In the genomic region with DNA sequence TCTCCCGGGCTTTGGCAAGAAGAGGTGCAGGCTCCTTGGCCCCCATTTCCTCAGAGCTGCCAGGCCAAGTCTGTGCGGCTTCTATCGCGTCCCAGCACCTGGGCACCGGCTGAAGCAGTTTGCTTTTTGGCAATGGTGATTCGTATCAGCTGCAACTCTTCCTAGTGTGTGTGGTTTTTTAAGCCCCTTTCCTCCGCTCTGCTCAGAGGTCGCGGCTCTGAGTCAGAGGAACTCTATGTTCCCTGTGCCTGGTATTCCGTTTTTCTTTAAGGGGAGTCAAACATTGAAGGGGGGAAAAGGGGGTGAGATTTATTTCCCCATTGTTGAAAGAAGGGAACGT, we compare ENCODE assay signal across 8 cellular contexts. TPM values are rescaled to one million over a fixed set of nuclear protein-coding genes. Genes with fewer than 3 reads are reported as not detected.
DNase-seq lines count a peak whose midpoint lies in the region; ATAC-seq and TF ChIP-seq lines count a peak whose summit lies in the region.

No MANE protein-coding gene starts in this region.

- H3K36me3 ChIP-seq in OCI-LY7 (ENCODE audit: insufficient read depth, low read length), result peaks cover 34% of the 10 kb centered on the region
- no peaks in the 10 kb centered on the region for H3K36me3 ChIP-seq in mesendoderm (ENCODE audit: control insufficient read depth, insufficient read depth, low read length)
- H3K36me3 ChIP-seq in vagina, result no peaks in the 10 kb centered on the region

- H3K27me3 ChIP-seq in mesendoderm (ENCODE audit: insufficient read depth, low read length, poor library complexity), result no peaks in the 10 kb centered on the region
- no peaks in the 10 kb centered on the region for H3K27me3 ChIP-seq in vagina

- peaks cover 8% of the 10 kb centered on the region for H3K27me3 Mint-ChIP-seq in activated T-cell treated with anti-CD3 and anti-CD28 coated beads, Interleukin-2, amount 50 U/mL, for 24 hours

- H3K4me1 ChIP-seq in OCI-LY7 (ENCODE audit: insufficient read depth, low read length, poor library complexity, severe bottlenecking), result peaks cover 23% of the 10 kb centered on the region
- H3K4me1 ChIP-seq in mesendoderm (ENCODE audit: control insufficient read depth, low read depth, low read length), result peaks cover 7% of the 10 kb centered on the region
- H3K4me1 ChIP-seq in vagina, result peaks cover 27% of the 10 kb centered on the region

- no peaks in the 10 kb centered on the region for H3K9me3 Mint-ChIP-seq in activated T-cell treated with anti-CD3 and anti-CD28 coated beads, Interleukin-2, amount 50 U/mL, for 24 hours

- H3K36me3 Mint-ChIP-seq in activated T-cell treated with anti-CD3 and anti-CD28 coated beads, Interleukin-2, amount 50 U/mL, for 24 hours (ENCODE audit: low read depth), result peaks cover 43% of the 10 kb centered on the region

- CTCF ChIA-PET in OCI-LY7 (lab: Charles Lee; ENCODE audit: unreplicated experiment), result no interaction called here

- no peak overlapping the region for H4K5ac ChIP-seq in mesendoderm (ENCODE audit: low read length)

- H3K23ac ChIP-seq in mesendoderm (ENCODE audit: low read length), result peak overlapping the region; percentile 95

- no peak for TF ChIP-seq CTCF in OCI-LY7 (conservative IDR thresholded peaks at IDR 0.05; ENCODE audit: low read length)
- no peak for TF ChIP-seq CTCF in vagina (IDR thresholded peaks at IDR 0.05)

- no peak for TF ChIP-seq POLR2A in vagina (IDR thresholded peaks at IDR 0.05)

- H3K18ac ChIP-seq in mesendoderm (ENCODE audit: low read length), result no peak overlapping the region

- no peaks in the 10 kb centered on the region for H3K9me2 ChIP-seq in OCI-LY7 (ENCODE audit: insufficient read depth, low read length)

- H3K4me3 ChIP-seq in OCI-LY7 (ENCODE audit: low read depth, low read length, poor library complexity, severe bottlenecking), result peak overlapping the region; percentile 96
- peak overlapping the region; percentile 95 for H3K4me3 ChIP-seq in mesendoderm (ENCODE audit: low read length)
- peak overlapping the region; percentile 77 to 93 for H3K4me3 ChIP-seq in vagina

- no peak overlapping the region for H2BK15ac ChIP-seq in mesendoderm (replicated peaks; ENCODE audit: low read depth)

- peak overlapping the region; percentile 99 for H3K27ac Mint-ChIP-seq in activated T-cell treated with anti-CD3 and anti-CD28 coated beads, Interleukin-2, amount 50 U/mL, for 24 hours

- H2AFZ ChIP-seq in OCI-LY7 (ENCODE audit: low read length), result peak overlapping the region; percentile 96; the same call in 1 of the 2 replicates

- no TSS peak for BruUV-seq in OCI-LY7 (replicated peaks; lab: Mats Ljungman, UMichigan)

- no peak overlapping the region for H2BK120ac ChIP-seq in mesendoderm (ENCODE audit: low read depth, low read length)

- peak overlapping the region; percentile 75 for H3K9ac ChIP-seq in mesendoderm (ENCODE audit: low read length)

- ATAC-seq in HG03108 (IDR thresholded peaks at IDR 0.05; ENCODE audit: unreplicated experiment), result no peak

- POLR2A ChIA-PET in OCI-LY7 (lab: Charles Lee), result interaction anchor here (0.9 kb wide), 1 partner anchor 14 kb away, joined by 5 read pairs; no protein-coding TSS in a partner anchor

- no CpG with 5 or more reads among the region's 11 CpGs for WGBS in mesendoderm (ENCODE audit: extremely low coverage, insufficient coverage, low lambda C conversion rate)

- H3K4me1 Mint-ChIP-seq in activated T-cell treated with anti-CD3 and anti-CD28 coated beads, Interleukin-2, amount 50 U/mL, for 24 hours (ENCODE audit: low read depth), result peaks cover 38% of the 10 kb centered on the region

- H3K79me1 ChIP-seq in mesendoderm (ENCODE audit: low read length), result peaks cover 5% of the 10 kb centered on the region

- H2AK5ac ChIP-seq in mesendoderm (ENCODE audit: low read length), result no peak overlapping the region

- H3K4me3 Mint-ChIP-seq in activated T-cell treated with anti-CD3 and anti-CD28 coated beads, Interleukin-2, amount 50 U/mL, for 24 hours, result peak overlapping the region; percentile 95

- H4K8ac ChIP-seq in mesendoderm (ENCODE audit: low read depth, low read length), result no peak overlapping the region

- H4K20me1 ChIP-seq in OCI-LY7 (ENCODE audit: insufficient read depth, low read length), result peaks cover 20% of the 10 kb centered on the region

- H3K56ac ChIP-seq in mesendoderm (ENCODE audit: low read length), result peak overlapping the region; percentile 88

- H3K4me2 ChIP-seq in OCI-LY7 (ENCODE audit: low read length) (peak overlapping the region; percentile 99), mesendoderm (ENCODE audit: low read length) (peak overlapping the region; percentile 96)

- no peak for DNase-seq in activated T-cell treated with anti-CD3 and anti-CD28 coated beads, Interleukin-2, amount 50 U/mL, for 24 hours
- DNase-seq in activated T-cell treated with anti-CD3 and anti-CD28 coated beads for 4 hours (no peak), OCI-LY7 (ENCODE audit: low spot score) (peak; percentile 57), mesendoderm (no peak), vagina (ENCODE audit: extremely low spot score in 2 of 2) (no peak), AG20443 (ENCODE audit: low spot score) (no peak)

- H2BK5ac ChIP-seq in mesendoderm (ENCODE audit: low read length), result no peak overlapping the region

- intact Hi-C loops in OCI-LY7 (cut with micrococcal nuclease; ENCODE audit: unreplicated experiment) (loop anchor here (5.0 to 10.0 kb wide), 3 partner anchors 227 to 729 kb away; no protein-coding TSS in a partner anchor), vagina (cut with DNase I) (no loop called here)

- H3K9me3 ChIP-seq in OCI-LY7 (ENCODE audit: low read length), result no peaks in the 10 kb centered on the region
- no peaks in the 10 kb centered on the region for H3K9me3 ChIP-seq in vagina

- H3K79me2 ChIP-seq in OCI-LY7 (ENCODE audit: insufficient read depth, low read depth, low read length) (peaks cover 53% of the 10 kb centered on the region), mesendoderm (ENCODE audit: control insufficient read depth, insufficient read depth, low read length) (peaks cover 40% of the 10 kb centered on the region)

- H3K4ac ChIP-seq in mesendoderm (ENCODE audit: low read depth, low read length), result no peak overlapping the region

- H3K27ac ChIP-seq in OCI-LY7 (ENCODE audit: low read depth, low read length, poor library complexity, severe bottlenecking) (peak overlapping the region; percentile 52), cingulate gyrus (ENCODE audit: low read depth, low read length) (peak overlapping the region; percentile 94), mesendoderm (ENCODE audit: low read depth, low read length) (no peak overlapping the region), vagina (peak overlapping the region; percentile 93)

RNA-seq across cellular contexts. Expression of a gene that starts 0.9 kb away (rescaled TPM):
- total RNA-seq in OCI-LY7 (2014; rRNA removed; shearing (Covaris generic)), result 34.1 and 48.8 TPM in 2 replicates
- total RNA-seq in OCI-LY7 (2022) (57.1 and 61.8 TPM in 2 replicates), vagina (55.0 TPM)
- polyA plus RNA-seq in mesendoderm (2013, experiment 1 of 2), result 43.7 TPM
- 40.9 TPM for polyA plus RNA-seq in mesendoderm (2013, experiment 2 of 2)

RNA-seq across cellular contexts. Expression of a gene that starts 13.3 kb away (rescaled TPM):
- 13.6 and 21.4 TPM in 2 replicates for total RNA-seq in OCI-LY7 (2014; rRNA removed; shearing (Covaris generic))
- total RNA-seq in OCI-LY7 (2022), result 16.4 and 22.7 TPM in 2 replicates
- polyA plus RNA-seq in mesendoderm (2013, experiment 1 of 2), result 13.1 TPM
- 13.4 TPM for polyA plus RNA-seq in mesendoderm (2013, experiment 2 of 2)
- 8.6 TPM for total RNA-seq in vagina

RNA-seq across cellular contexts. Expression of a gene that starts 55.8 kb away (rescaled TPM):
- not detected in 2 replicates for total RNA-seq in OCI-LY7 (2014; rRNA removed; shearing (Covaris generic))
- not detected in 2 replicates for total RNA-seq in OCI-LY7 (2022)
- polyA plus RNA-seq in mesendoderm (2013, experiment 1 of 2), result not detected
- not detected for polyA plus RNA-seq in mesendoderm (2013, experiment 2 of 2)
- total RNA-seq in vagina, result not detected
